Comparison of ENCODE assay signal across 8 cellular contexts in the genomic region with DNA sequence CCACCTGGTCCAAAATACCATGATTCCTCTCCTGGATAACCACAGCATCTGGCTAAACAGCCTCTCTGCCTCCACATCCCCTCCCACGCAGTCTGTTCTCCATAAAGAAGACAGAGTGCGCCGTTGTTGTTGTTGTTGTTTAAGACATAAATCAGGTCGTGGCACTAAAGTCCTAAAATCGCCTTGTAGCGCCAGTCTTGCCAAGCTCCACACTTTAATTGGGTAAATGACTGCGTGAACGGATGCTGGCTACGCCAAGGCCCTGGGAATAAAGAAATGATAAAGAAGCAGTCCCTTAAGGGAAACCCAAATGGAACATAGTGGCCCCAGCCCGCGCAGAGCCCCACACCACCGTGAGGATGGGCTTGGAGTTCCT. TPM values are rescaled to one million over a fixed set of nuclear protein-coding genes. Genes with fewer than 3 reads are reported as not detected.
DNase-seq lines count a peak whose midpoint lies in the region; ATAC-seq and TF ChIP-seq lines count a peak whose summit lies in the region.

No MANE protein-coding gene starts in this region.

- CTCF ChIA-PET in AG04449 (lab: Yijun Ruan, JAX): interaction anchor here (1.3 to 2.9 kb wide), 2 partner anchors 13 to 18 kb away, joined by 3 to 18 read pairs; no protein-coding TSS in a partner anchor

- H3K27me3 ChIP-seq in HL-60 (ENCODE audit: insufficient read depth, poor library complexity, severe bottlenecking): peaks cover 3% of the 10 kb centered on the region

- H3K27me3 Mint-ChIP-seq in naive B cell: peaks cover 8 to 25% (median 19%) of the 10 kb centered on the region in 3 donors

- H3K27ac ChIP-seq in HL-60 (replicated peaks) (no peak overlapping the region), caudate nucleus (ENCODE audit: low read depth, low read length) (peak overlapping the region; percentile 79)

- H3K9me3 Mint-ChIP-seq in naive B cell: no peaks in the 10 kb centered on the region

- H3K27ac Mint-ChIP-seq in naive B cell: peak overlapping the region in 5 of 6 donors; percentile 58 to 86 (median 76)

- H3K4me3 Mint-ChIP-seq in naive B cell: peak overlapping the region; percentile 83 to 98 (median 88)

- DNase-seq in AG04449 (ENCODE audit: low read depth, low spot score): no peak
- no peak for DNase-seq in HL-60 (ENCODE audit: low read depth in 1 of 2, low spot score in 1 of 2)
- DNase-seq in caudate nucleus (lab: John Stamatoyannopoulos, UW): peak in 2 of 61 donors; percentile 41 to 69
- DNase-seq in naive B cell: no peak
- DNase-seq in GOT3 (lab: John Stamatoyannopoulos, UW): no peak
- no peak for DNase-seq in erythroblast (lab: John Stamatoyannopoulos, UW)
- no peak for DNase-seq in HT-29 (ENCODE audit: low spot score)

- peaks cover 29 to 36% (median 35%) of the 10 kb centered on the region in 3 donors for H3K4me1 Mint-ChIP-seq in naive B cell

- H3K4me3 ChIP-seq in AG04449 (ENCODE audit: low read depth, low read length) (peak overlapping the region; percentile 68), HL-60 (replicated peaks; ENCODE audit: insufficient read depth, low read length) (peak overlapping the region; percentile 85)

- POLR2A ChIA-PET in AG04449 (lab: Yijun Ruan, JAX): interaction anchor here (0.7 kb wide), 1 partner anchor 18 kb away, joined by 3 read pairs; no protein-coding TSS in a partner anchor

- H3K36me3 Mint-ChIP-seq in naive B cell: peaks cover 0 to 10% of the 10 kb centered on the region in 2 donors

- ATAC-seq in naive B cell (ENCODE audit: low read depth in 2 of 2) (no peak), GM18505 (IDR thresholded peaks at IDR 0.05; ENCODE audit: unreplicated experiment) (no peak)

- TF ChIP-seq CTCF in AG04449 (IDR thresholded peaks at IDR 0.05; ENCODE audit: insufficient read depth, low read length, missing control alignments) (no peak), HL-60 (IDR thresholded peaks at IDR 0.05; ENCODE audit: insufficient read depth, low read length) (no peak)

- TF ChIP-seq POLR2A in erythroblast (IDR thresholded peaks at IDR 0.05; ENCODE audit: low read length): no peak
- TF ChIP-seq POLR2A in GM18505 (IDR thresholded peaks at IDR 0.05; ENCODE audit: borderline replicate concordance, extremely low read depth, insufficient read depth, insufficient read length): no peak

RNA-seq across cellular contexts. Expression of a gene that starts 0.4 kb away (rescaled TPM):
- 10 to 100 TPM; 12.0 to 18.0 (median 16.0) TPM for polyA plus RNA-seq in naive B cell (ENCODE audit: low read depth in 6 of 6)
- 97.9 and 137 TPM in 2 replicates for total RNA-seq in HT-29 (2014; rRNA removed; shearing (Covaris generic))

RNA-seq across cellular contexts. Expression of a gene that starts 34.0 kb away (rescaled TPM):
- not detected for polyA plus RNA-seq in naive B cell (ENCODE audit: low read depth in 6 of 6)
- total RNA-seq in HT-29 (2014; rRNA removed; shearing (Covaris generic)): not detected in 2 replicates
